Comparison of ENCODE assay signal across 14 cellular contexts in the genomic region with DNA sequence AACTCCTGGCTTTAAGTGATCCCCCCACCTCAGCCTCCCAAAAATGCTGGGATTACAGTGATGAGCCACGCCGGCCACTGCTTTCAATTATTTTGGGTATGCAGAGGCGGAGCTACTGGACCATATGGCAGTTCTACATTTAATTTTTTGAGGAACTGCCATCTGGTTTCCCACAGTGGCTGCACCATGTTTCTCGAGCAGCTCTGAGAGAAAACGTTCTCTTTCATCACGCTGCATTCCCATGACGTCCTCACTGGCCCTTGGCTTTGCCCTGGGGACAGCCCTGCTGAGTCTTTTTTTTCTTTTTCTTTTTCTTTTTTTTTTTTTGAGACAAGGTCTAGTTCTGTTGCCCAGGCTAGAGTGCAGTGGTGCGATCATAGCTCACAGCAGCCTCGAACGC.
"Had no signal": no experiment of that assay in that cellular context is flagged by ENCODE, and none has a peak within 500 bp of the region (broad histone marks: within the 10 kb centered on the region; RNA-seq: fewer than 3 reads in every experiment).

No MANE protein-coding gene starts in this region.

- H3K9me3 Mint-ChIP-seq: naive thymus-derived CD8-positive, alpha-beta T cell had no signal

- ATAC-seq: foreskin keratinocyte; naive thymus-derived CD8-positive, alpha-beta T cell; right cardiac atrium had no signal

- DNase-seq: activated CD4-positive, alpha-beta T cell treated with anti-CD3 and anti-CD28 coated beads, Interleukin-2, amount 50 U/mL, for 48 hours; activated CD4-positive, CD25-positive, alpha-beta regulatory T cell treated with anti-CD3 and anti-CD28 coated beads, Interleukin-2, amount 50 U/mL, for 72 hours; activated gamma-delta T cell; activated T-cell treated with anti-CD3 and anti-CD28 coated beads, Interleukin-2, amount 50 U/mL, for 48 hours; dorsolateral prefrontal cortex; foreskin keratinocyte; head of caudate nucleus; naive thymus-derived CD8-positive, alpha-beta T cell; right cardiac atrium; small intestine had no signal

- H3K4me1 ChIP-seq: foreskin keratinocyte had no signal

- H3K27ac Mint-ChIP-seq: activated naive CD8-positive, alpha-beta T cell; progenitor cell of endocrine pancreas; type B pancreatic cell had no signal

- FAIRE-seq: islet of Langerhans, small intestine had no signal

- H3K27me3 Mint-ChIP-seq: activated naive CD8-positive, alpha-beta T cell; naive thymus-derived CD8-positive, alpha-beta T cell had no signal

- H3K4me3 ChIP-seq: dorsolateral prefrontal cortex had no signal

- H3K27ac ChIP-seq: dorsolateral prefrontal cortex, foreskin keratinocyte had no signal

- H3K36me3 Mint-ChIP-seq: naive thymus-derived CD8-positive, alpha-beta T cell; type B pancreatic cell had no signal

- H3K27me3 ChIP-seq: dorsolateral prefrontal cortex, foreskin keratinocyte had no signal

- H3K4me3 Mint-ChIP-seq: activated naive CD8-positive, alpha-beta T cell; naive thymus-derived CD8-positive, alpha-beta T cell; type B pancreatic cell had no signal
